19 cellular contexts compared by ENCODE assay signal in genomic region chr17:633133-633532, GRCh38.
DNase-seq lines count a peak whose midpoint lies in the region; ATAC-seq, FAIRE-seq and TF ChIP-seq lines count a peak whose summit lies in the region.
"Had no signal": no experiment of that assay in that cellular context is flagged by ENCODE, and none has a peak within 500 bp of the region (broad histone marks: within the 10 kb centered on the region; RNA-seq: fewer than 3 reads in every experiment).

No MANE protein-coding gene starts in this region.

- H3K27me3 ChIP-seq in endothelial cell of umbilical vein (ENCODE audit: control insufficient read depth in 2 of 2, insufficient read depth in 2 of 2, low read length in 2 of 2) (no peaks in the 10 kb centered on the region), muscle layer of duodenum (ENCODE audit: low read depth, low read length) (no peaks in the 10 kb centered on the region), stomach smooth muscle (ENCODE audit: control insufficient read depth in 1 of 2, insufficient read depth in 2 of 2, low read length in 2 of 2) (no peaks in the 10 kb centered on the region), suprapubic skin (no peaks in the 10 kb centered on the region), pancreas (no peaks in the 10 kb centered on the region)
- H3K27me3 ChIP-seq: esophagus squamous epithelium had no signal

- TF ChIP-seq CTCF in endothelial cell of umbilical vein (IDR thresholded peaks at IDR 0.05; ENCODE audit: extremely low read depth in 1 of 2, insufficient read depth in 1 of 2, low read depth in 1 of 2, low read length in 2 of 2): no peak
- no peak for TF ChIP-seq CTCF in suprapubic skin (IDR thresholded peaks at IDR 0.05)
- TF ChIP-seq CTCF in pancreas (IDR thresholded peaks at IDR 0.05): no peak

- FAIRE-seq in endothelial cell of umbilical vein (lab: Jason Lieb, UNC): no peak
- FAIRE-seq in pancreas (lab: Jason Lieb, UNC): no peak
- FAIRE-seq: GM18507 had no signal

- no TSS peak for BruUV-seq in endothelial cell of umbilical vein (replicated peaks; lab: Mats Ljungman, UMichigan)

- no peak for TF ChIP-seq EP300 in suprapubic skin (IDR thresholded peaks at IDR 0.05)

- H3K79me2 ChIP-seq in endothelial cell of umbilical vein (ENCODE audit: control insufficient read depth, insufficient read depth, low read length): no peaks in the 10 kb centered on the region

- POLR2A ChIA-PET in endothelial cell of umbilical vein (lab: Charles Lee): no interaction called here

- dilution Hi-C loops in endothelial cell of umbilical vein (cut with MboI; ENCODE audit: extremely low pct_ligation_motif_present, low sequenced_read_pairs): no loop called here

- H2AFZ ChIP-seq in endothelial cell of umbilical vein (ENCODE audit: low read depth, low read length): no peak overlapping the region

- peaks cover 4 to 6% of the 10 kb centered on the region in 2 experiments for H3K36me3 ChIP-seq in endothelial cell of umbilical vein (ENCODE audit: control insufficient read depth in 2 of 2, extremely low read depth in 1 of 2, insufficient read depth in 2 of 2, low read length in 2 of 2)
- H3K36me3 ChIP-seq in muscle layer of duodenum (ENCODE audit: control insufficient read depth in 1 of 2, insufficient read depth in 2 of 2, low read length in 2 of 2): peaks cover 0 to 6% of the 10 kb centered on the region in 2 donors
- peaks cover 4 to 8% of the 10 kb centered on the region in 2 donors for H3K36me3 ChIP-seq in stomach smooth muscle (ENCODE audit: control insufficient read depth in 2 of 2, insufficient read depth in 2 of 2, low read length in 2 of 2)
- H3K36me3 ChIP-seq in suprapubic skin: peaks cover 31% of the 10 kb centered on the region
- peaks cover 0 to 8% (median 0%) of the 10 kb centered on the region in 3 donors for H3K36me3 ChIP-seq in pancreas

- H3K4me1 ChIP-seq in endothelial cell of umbilical vein (ENCODE audit: control insufficient read depth, extremely low read depth, insufficient read depth, low read length) (peaks cover 11% of the 10 kb centered on the region), muscle layer of duodenum (ENCODE audit: control insufficient read depth in 1 of 2, insufficient read depth in 2 of 2, low read length in 2 of 2) (peaks cover 5% of the 10 kb centered on the region in 2 donors), stomach smooth muscle (ENCODE audit: control insufficient read depth, insufficient read depth, low read length) (peaks cover 27% of the 10 kb centered on the region), suprapubic skin (peaks cover 12% of the 10 kb centered on the region), pancreas (no peaks in the 10 kb centered on the region)

- no peak overlapping the region for H3K4me2 ChIP-seq in endothelial cell of umbilical vein (ENCODE audit: insufficient read depth, low read length)
- H3K4me2 ChIP-seq: SK-N-SH had no signal

- H3K4me3 ChIP-seq in endothelial cell of umbilical vein (replicated peaks in 1 of 3; ENCODE audit: insufficient read depth in 1 of 3, low read depth in 1 of 3, low read length in 3 of 3) (no peak overlapping the region), muscle layer of duodenum (ENCODE audit: low read depth in 1 of 2, low read length in 2 of 2) (no peak overlapping the region), stomach smooth muscle (ENCODE audit: low read length in 2 of 2) (peak overlapping the region in 1 of 2 donors; percentile 55), suprapubic skin (no peak overlapping the region), pancreas (no peak overlapping the region)
- H3K4me3 ChIP-seq: esophagus squamous epithelium, mucosa of descending colon had no signal

- CTCF ChIA-PET in endothelial cell of umbilical vein (lab: Charles Lee): interaction anchor here (0.6 to 2.1 kb wide), 7 partner anchors 11 to 221 kb away, joined by 3 to 12 read pairs (median 5); partner anchors contain the start of gene VPS53

- WGBS in suprapubic skin: 82% methylated on average over 15 of the region's 15 CpGs
- 91 to 96% methylated on average over 15 of the region's 15 CpGs for WGBS in pancreas, 2 donors

- H4K20me1 ChIP-seq in endothelial cell of umbilical vein (replicated peaks; ENCODE audit: control insufficient read depth, extremely low read depth, insufficient read depth, low read length): no peaks in the 10 kb centered on the region

- H3K9ac ChIP-seq in endothelial cell of umbilical vein (replicated peaks; ENCODE audit: extremely low read depth, insufficient read depth, low read length) (peak overlapping the region; percentile 39), stomach smooth muscle (ENCODE audit: low read length in 2 of 2) (peak overlapping the region; percentile 42 to 50)
- H3K9ac ChIP-seq: SK-N-SH had no signal

- H3K9me3 ChIP-seq in endothelial cell of umbilical vein (replicated peaks; ENCODE audit: control insufficient read depth, insufficient read depth, low read length) (no peaks in the 10 kb centered on the region), muscle layer of duodenum (ENCODE audit: control insufficient read depth in 1 of 2, low read length in 2 of 2) (no peaks in the 10 kb centered on the region), stomach smooth muscle (ENCODE audit: control insufficient read depth in 2 of 2, low read length in 2 of 2) (no peaks in the 10 kb centered on the region), suprapubic skin (no peaks in the 10 kb centered on the region), pancreas (no peaks in the 10 kb centered on the region)
- H3K9me3 ChIP-seq: esophagus squamous epithelium, mucosa of descending colon, SK-N-SH had no signal

- no peaks in the 10 kb centered on the region for H3K9me1 ChIP-seq in endothelial cell of umbilical vein (replicated peaks; ENCODE audit: control insufficient read depth, extremely low read depth, insufficient read depth, low read length)

- intact Hi-C loops in endothelial cell of umbilical vein (cut with micrococcal nuclease): no loop called here
- intact Hi-C loops in pancreas (cut with DNase I): no loop called here

- ATAC-seq in GM18498 (IDR thresholded peaks at IDR 0.05; ENCODE audit: unreplicated experiment) (no peak), HG02852 (IDR thresholded peaks at IDR 0.05; ENCODE audit: unreplicated experiment) (no peak), pancreas (no peak)
- ATAC-seq: PC-3 had no signal

- TF ChIP-seq POLR2A in endothelial cell of umbilical vein (IDR thresholded peaks at IDR 0.05; ENCODE audit: low read depth, low read length) (no peak), suprapubic skin (IDR thresholded peaks at IDR 0.05) (no peak)

- H3K27ac ChIP-seq in endothelial cell of umbilical vein (ENCODE audit: insufficient read depth, low read depth, low read length) (peak overlapping the region; percentile 71), muscle layer of duodenum (ENCODE audit: low read length) (peak overlapping the region; percentile 65), stomach smooth muscle (ENCODE audit: low read length) (peak overlapping the region; percentile 88), suprapubic skin (no peak overlapping the region), pancreas (no peak overlapping the region)
- H3K27ac ChIP-seq: esophagus squamous epithelium had no signal

- peak; percentile 35 for DNase-seq in GM03348 (ENCODE audit: low spot score)
- no peak for DNase-seq in endothelial cell of umbilical vein (ENCODE audit: low read depth, low spot score)
- DNase-seq in suprapubic skin (ENCODE audit: low spot score in 2 of 2): no peak
- DNase-seq in pancreas: no peak
- DNase-seq: activated CD4-positive, alpha-beta T cell treated with anti-CD3 and anti-CD28 coated beads for 1 hour; activated CD8-positive, alpha-beta memory T cell treated with anti-CD3 and anti-CD28 coated beads, Interleukin-2, amount 50 U/mL, for 4 hours; esophagus squamous epithelium; hippocampal formation; mucosa of descending colon; NCI-H1930; NCI-H510A; PC-3; SK-N-SH; T1000 had no signal

TF ChIP-seq in endothelial cell of umbilical vein, 7 proteins besides CTCF, POLR2A, EP300 and RAD21:
- no peak for TF ChIP-seq MYC (IDR thresholded peaks at IDR 0.05; ENCODE audit: low read depth, low read length)
- no peak for TF ChIP-seq MAX (IDR thresholded peaks at IDR 0.05; ENCODE audit: insufficient read depth, insufficient read length)
- no peak for TF ChIP-seq EZH2 (IDR thresholded peaks at IDR 0.05; ENCODE audit: borderline replicate concordance, low read depth, low read length, severe bottlenecking)
- no peak for TF ChIP-seq JUN (IDR thresholded peaks at IDR 0.05; ENCODE audit: borderline replicate concordance, insufficient read depth, insufficient read length, low read depth)
- TF ChIP-seq FOS (IDR thresholded peaks at IDR 0.05; ENCODE audit: borderline replicate concordance, insufficient read depth, low read length): no peak
- TF ChIP-seq POLR2AphosphoS5 (IDR thresholded peaks at IDR 0.05; ENCODE audit: insufficient read depth, low read depth, low read length): no peak
- no peak for TF ChIP-seq GATA2 (IDR thresholded peaks at IDR 0.05; ENCODE audit: insufficient read depth, insufficient read length, low read depth, low read length)

Comparison
In these comparisons a context has a peak if more than half of its experiments do, and no peak if none do; other contexts are left out.
1. H3K27ac ChIP-seq: peak in endothelial cell of umbilical vein (single experiment), muscle layer of duodenum (single experiment) and stomach smooth muscle (single experiment); none in suprapubic skin (single experiment) and pancreas (0 of 4).